In genomic region chr14:97095269-97095668, GRCh38 we compare ENCODE assay signal across 32 cellular contexts.
"Had no signal": no experiment of that assay in that cellular context is flagged by ENCODE, and none has a peak within 500 bp of the region (broad histone marks: within the 10 kb centered on the region; RNA-seq: fewer than 3 reads in every experiment).

No MANE protein-coding gene starts in this region.

- DNase-seq: activated CD4-positive, alpha-beta memory T cell treated with anti-CD3 and anti-CD28 coated beads for 36 hours; activated CD4-positive, alpha-beta T cell treated with anti-CD3 and anti-CD28 coated beads for 48 hours; activated CD8-positive, alpha-beta memory T cell treated with anti-CD3 and anti-CD28 coated beads, Interleukin-2, amount 50 U/mL, for 4 hours; activated gamma-delta T cell; activated naive CD4-positive, alpha-beta T cell treated with anti-CD3 and anti-CD28 coated beads, Interleukin-2, amount 10 ng/mL, durations not matched to agents 7 days and 5 days; activated naive CD8-positive, alpha-beta T cell treated with anti-CD3 and anti-CD28 coated beads, Interleukin-2, amount 10 ng/mL, durations not matched to agents 7 days and 5 days; activated T-cell treated with anti-CD3 and anti-CD28 coated beads, Interleukin-2, amount 50 U/mL, for 1 hour; cerebellar nuclear complex; colonic mucosa; effector CD8-positive, alpha-beta T cell; erythroblast; hippocampal formation; kidney glomerular epithelial cell; lower lobe of right lung; mesenchymal stem cell; mucosa of descending colon; posterior cingulate gyrus; right cardiac atrium; stimulated activated CD4-positive, alpha-beta T cell treated with anti-CD3 and anti-CD28 coated beads, Interleukin-15, amount 100 ng/mL, for 24 hours; stimulated activated CD4-positive, alpha-beta T cell treated with anti-CD3 and anti-CD28 coated beads, Interleukin-2, amount 100 ng/mL, for 24 hours; stimulated activated naive B cell treated with anti-CD40 and anti-IgM and Interleukin-4, amounts not matched to agents 10 μg/mL and 1 μg/mL and 100 μg/mL, for 72 hours; stomach; tibial artery; upper lobe of right lung had no signal

- H3K9me3 ChIP-seq: ascending aorta, colonic mucosa, gastroesophageal sphincter, lower lobe of right lung, mucosa of descending colon, stomach, tibial artery, upper lobe of right lung had no signal

- H3K4me3 Mint-ChIP-seq: activated CD4-positive, alpha-beta memory T cell treated with anti-CD3 and anti-CD28 coated beads for 36 hours; activated naive CD4-positive, alpha-beta T cell treated with anti-CD3 and anti-CD28 coated beads, Interleukin-2, amount 10 ng/mL, durations not matched to agents 7 days and 5 days; activated naive CD8-positive, alpha-beta T cell treated with anti-CD3 and anti-CD28 coated beads, Interleukin-2, amount 10 ng/mL, durations not matched to agents 7 days and 5 days; activated T-helper 1 cell treated with anti-CD3 and anti-CD28 coated beads, Interleukin-12 subunit alpha, Interleukin-12 subunit beta, Interleukin-2, Interleukin-4 antibody, amounts not matched to agents 30 ng/mL and 10 ng/mL and 1 ng/mL, durations not matched to agents 14 hours and 24 hours and 36 hours; brain; natural killer cell treated with Interleukin-12 subunit alpha and Interleukin-12 subunit beta and Interleukin-15 and Interleukin-18, amount 100 ng/mL, for 72 hours; stimulated activated naive B cell treated with anti-CD40 and anti-IgM and Interleukin-4, amounts not matched to agents 10 μg/mL and 1 μg/mL and 100 μg/mL, for 72 hours had no signal

- H3K4me1 Mint-ChIP-seq: activated naive CD4-positive, alpha-beta T cell treated with anti-CD3 and anti-CD28 coated beads, Interleukin-2, amount 10 ng/mL, durations not matched to agents 7 days and 5 days; activated naive CD8-positive, alpha-beta T cell treated with anti-CD3 and anti-CD28 coated beads, Interleukin-2, amount 10 ng/mL, durations not matched to agents 7 days and 5 days; stimulated activated naive B cell treated with anti-CD40 and anti-IgM and Interleukin-4, amounts not matched to agents 10 μg/mL and 1 μg/mL and 100 μg/mL, for 72 hours had no signal

- H3K27me3 Mint-ChIP-seq: activated naive CD4-positive, alpha-beta T cell treated with anti-CD3 and anti-CD28 coated beads, Interleukin-2, amount 10 ng/mL, durations not matched to agents 7 days and 5 days had no signal

- H3K36me3 Mint-ChIP-seq: activated CD4-positive, alpha-beta memory T cell treated with anti-CD3 and anti-CD28 coated beads for 36 hours; activated naive CD4-positive, alpha-beta T cell treated with anti-CD3 and anti-CD28 coated beads, Interleukin-2, amount 10 ng/mL, durations not matched to agents 7 days and 5 days; activated naive CD8-positive, alpha-beta T cell treated with anti-CD3 and anti-CD28 coated beads, Interleukin-2, amount 10 ng/mL, durations not matched to agents 7 days and 5 days; brain; natural killer cell treated with Interleukin-12 subunit alpha and Interleukin-12 subunit beta and Interleukin-15 and Interleukin-18, amount 100 ng/mL, for 72 hours; stimulated activated naive B cell treated with anti-CD40 and anti-IgM and Interleukin-4, amounts not matched to agents 10 μg/mL and 1 μg/mL and 100 μg/mL, for 72 hours had no signal

- H3K9me3 Mint-ChIP-seq: activated CD4-positive, alpha-beta memory T cell treated with anti-CD3 and anti-CD28 coated beads for 36 hours; activated naive CD4-positive, alpha-beta T cell treated with anti-CD3 and anti-CD28 coated beads, Interleukin-2, amount 10 ng/mL, durations not matched to agents 7 days and 5 days; activated naive CD8-positive, alpha-beta T cell treated with anti-CD3 and anti-CD28 coated beads, Interleukin-2, amount 10 ng/mL, durations not matched to agents 7 days and 5 days; activated T-helper 1 cell treated with anti-CD3 and anti-CD28 coated beads, Interleukin-12 subunit alpha, Interleukin-12 subunit beta, Interleukin-2, Interleukin-4 antibody, amounts not matched to agents 30 ng/mL and 10 ng/mL and 1 ng/mL, durations not matched to agents 14 hours and 24 hours and 36 hours; brain; natural killer cell treated with Interleukin-12 subunit alpha and Interleukin-12 subunit beta and Interleukin-15 and Interleukin-18, amount 100 ng/mL, for 72 hours; stimulated activated naive B cell treated with anti-CD40 and anti-IgM and Interleukin-4, amounts not matched to agents 10 μg/mL and 1 μg/mL and 100 μg/mL, for 72 hours had no signal

- H3K27me3 ChIP-seq: ascending aorta, cardiac muscle cell, colonic mucosa, tibial artery, upper lobe of right lung had no signal

- H3K4me3 ChIP-seq: ascending aorta, cardiac muscle cell, colonic mucosa, gastroesophageal sphincter, lower lobe of right lung, mucosa of descending colon, stomach, tibial artery, upper lobe of right lung had no signal

- H3K27ac Mint-ChIP-seq: activated CD4-positive, alpha-beta memory T cell treated with anti-CD3 and anti-CD28 coated beads for 36 hours; activated naive CD4-positive, alpha-beta T cell treated with anti-CD3 and anti-CD28 coated beads, Interleukin-2, amount 10 ng/mL, durations not matched to agents 7 days and 5 days; activated naive CD8-positive, alpha-beta T cell treated with anti-CD3 and anti-CD28 coated beads, Interleukin-2, amount 10 ng/mL, durations not matched to agents 7 days and 5 days; activated T-helper 1 cell treated with anti-CD3 and anti-CD28 coated beads, Interleukin-12 subunit alpha, Interleukin-12 subunit beta, Interleukin-2, Interleukin-4 antibody, amounts not matched to agents 30 ng/mL and 10 ng/mL and 1 ng/mL, durations not matched to agents 14 hours and 24 hours and 36 hours; brain; natural killer cell treated with Interleukin-12 subunit alpha and Interleukin-12 subunit beta and Interleukin-15 and Interleukin-18, amount 100 ng/mL, for 72 hours; stimulated activated naive B cell treated with anti-CD40 and anti-IgM and Interleukin-4, amounts not matched to agents 10 μg/mL and 1 μg/mL and 100 μg/mL, for 72 hours had no signal

- H3K4me1 ChIP-seq: ascending aorta, colonic mucosa, gastroesophageal sphincter, lower lobe of right lung, stomach, tibial artery, upper lobe of right lung had no signal

- H3K27ac ChIP-seq: ascending aorta, cardiac muscle cell, colonic mucosa, gastroesophageal sphincter, lower lobe of right lung, stomach, tibial artery, upper lobe of right lung had no signal

- H3K36me3 ChIP-seq: ascending aorta, cardiac muscle cell, colonic mucosa, gastroesophageal sphincter, lower lobe of right lung, stomach, tibial artery, upper lobe of right lung had no signal

- ATAC-seq: activated CD4-positive, CD25-positive, alpha-beta regulatory T cell treated with anti-CD3 and anti-CD28 coated beads, Interleukin-2, amount 50 U/mL, for 24 hours; gastroesophageal sphincter; left lobe of liver; lower lobe of right lung; mucosa of descending colon; natural killer cell treated with Interleukin-12 subunit alpha and Interleukin-12 subunit beta and Interleukin-15 and Interleukin-18, amount 100 ng/mL, for 72 hours; right cardiac atrium; stimulated activated naive B cell treated with anti-CD40 and anti-IgM and Interleukin-4, amounts not matched to agents 10 μg/mL and 1 μg/mL and 100 μg/mL, for 72 hours; upper lobe of right lung had no signal
